8 cellular contexts compared by ENCODE assay signal in genomic region chr1:41999884-42000283, GRCh38.
"Had no signal": no experiment of that assay in that cellular context is flagged by ENCODE, and none has a peak within 500 bp of the region (broad histone marks: within the 10 kb centered on the region; RNA-seq: fewer than 3 reads in every experiment).

No MANE protein-coding gene starts in this region.

- H3K27ac Mint-ChIP-seq: IgD-negative memory B cell had no signal

- H3K4me3 Mint-ChIP-seq: IgD-negative memory B cell had no signal

- H3K4me3 ChIP-seq: K562 had no signal

- H3K9me3 Mint-ChIP-seq: IgD-negative memory B cell had no signal

- DNase-seq: IMR-90, KBM-7, KG1 had no signal

- FAIRE-seq: HepG2, HTR-8/SVneo, K562 had no signal

- H3K27me3 Mint-ChIP-seq: IgD-negative memory B cell had no signal

- H3K27ac ChIP-seq: HL-60 had no signal

- ATAC-seq: HepG2, K562 had no signal
